In the genomic region with DNA sequence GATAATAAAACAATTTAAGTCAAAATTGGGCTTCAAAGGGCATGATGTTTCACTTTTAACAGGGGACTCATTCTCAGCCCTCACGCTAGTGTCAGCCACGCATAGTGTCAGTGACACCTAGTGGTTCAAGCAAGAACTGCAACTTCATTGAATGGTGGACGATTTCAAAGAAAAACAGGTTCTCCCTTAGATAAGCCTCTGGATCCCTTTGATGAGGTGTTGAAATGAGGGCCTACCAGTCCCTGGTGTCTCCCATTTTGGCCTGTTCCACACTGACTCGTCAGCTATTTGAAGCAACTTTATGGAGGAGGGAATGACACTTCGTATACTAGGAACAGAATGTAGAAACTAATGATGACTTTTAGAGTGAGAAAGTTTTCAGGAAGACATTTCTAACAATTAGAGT, we compare ENCODE assay signal across 1 cellular context.
TF ChIP-seq lines count a peak whose summit lies in the region.

No MANE protein-coding gene starts in this region.

TF ChIP-seq in GM23338, 12 proteins besides CTCF, POLR2A, EP300 and RAD21 (continued from another document):
- TF ChIP-seq ZNF462 (CRISPR knock-in tag; IDR thresholded peaks at IDR 0.05) (no peak), ZNF114 (CRISPR knock-in tag; IDR thresholded peaks at IDR 0.05) (no peak), STAT1 (IDR thresholded peaks at IDR 0.05; ENCODE audit: unreplicated experiment) (no peak), CREB1 (CRISPR knock-in tag; IDR thresholded peaks at IDR 0.05; ENCODE audit: low read depth) (no peak), POLR2AphosphoS5 (IDR thresholded peaks at IDR 0.05; ENCODE audit: low read depth) (no peak), NANOG (IDR thresholded peaks at IDR 0.05; ENCODE audit: borderline replicate concordance) (no peak), REST (IDR thresholded peaks at IDR 0.05; ENCODE audit: unreplicated experiment) (no peak), EZH2phosphoT487 (IDR thresholded peaks at IDR 0.05; ENCODE audit: unreplicated experiment) (no peak), ZNF331 (CRISPR knock-in tag; IDR thresholded peaks at IDR 0.05; ENCODE audit: low read depth) (no peak)
